11 cellular contexts compared by ENCODE assay signal in the genomic region with DNA sequence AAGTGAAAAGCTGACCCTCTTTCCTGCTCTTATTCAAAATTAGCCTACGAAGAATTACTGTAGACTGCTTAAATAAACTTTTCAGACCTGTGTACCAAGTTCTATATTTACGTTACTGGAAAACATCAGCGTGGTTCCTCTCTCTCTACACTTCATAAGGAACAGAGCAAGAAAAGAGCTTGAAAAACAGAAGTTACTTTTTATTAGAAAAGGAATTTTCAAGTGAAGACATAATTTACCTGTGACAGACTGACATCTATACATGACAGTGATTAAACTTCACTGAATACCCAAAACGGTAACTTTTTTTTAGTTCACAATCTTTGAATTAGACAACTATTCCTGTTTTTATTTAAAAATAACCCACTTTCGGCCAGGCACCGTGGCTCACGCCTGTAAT. TPM values are rescaled to one million over a fixed set of nuclear protein-coding genes. Genes with fewer than 3 reads are reported as not detected.
DNase-seq lines count a peak whose midpoint lies in the region; ATAC-seq and TF ChIP-seq lines count a peak whose summit lies in the region.
"Had no signal": no experiment of that assay in that cellular context is flagged by ENCODE, and none has a peak within 500 bp of the region (broad histone marks: within the 10 kb centered on the region; RNA-seq: fewer than 3 reads in every experiment).

No MANE protein-coding gene starts in this region.

- no peaks in the 10 kb centered on the region for H4K20me1 ChIP-seq in mammary epithelial cell (ENCODE audit: insufficient read depth, low read length)

- TF ChIP-seq CTCF in mammary epithelial cell (conservative IDR thresholded peaks at IDR 0.05 in 1 of 2, IDR thresholded peaks at IDR 0.05 in 1 of 2; ENCODE audit: extremely low read depth in 1 of 2, insufficient read depth in 1 of 2, low read depth in 1 of 2, low read length in 2 of 2) (no peak), suprapubic skin (IDR thresholded peaks at IDR 0.05) (no peak)

- H3K36me3 ChIP-seq in HUES48 (ENCODE audit: control insufficient read depth, insufficient read depth, low read length) (0 out of 2 replicates have a peak, but pooled peaks cover 2% of the 10 kb centered on the region), mammary epithelial cell (ENCODE audit: insufficient read depth, low read length) (no peaks in the 10 kb centered on the region), mesodermal cell (ENCODE audit: control insufficient read depth, insufficient read depth, low read length) (peaks cover 9% of the 10 kb centered on the region), suprapubic skin (no peaks in the 10 kb centered on the region)

- CTCF ChIA-PET in mammary epithelial cell (lab: Charles Lee; ENCODE audit: low non-redundant PET) = no interaction called here

- TF ChIP-seq EP300 in suprapubic skin (IDR thresholded peaks at IDR 0.05) = no peak

- H3K27ac ChIP-seq in HUES48 (ENCODE audit: low read depth, low read length) (no peak overlapping the region), mammary epithelial cell (ENCODE audit: insufficient read depth, low read depth, low read length) (no peak overlapping the region), mesodermal cell (ENCODE audit: low read depth, low read length, severe bottlenecking) (no peak overlapping the region), suprapubic skin (no peak overlapping the region)

- no peaks in the 10 kb centered on the region for H3K9me3 ChIP-seq in HUES48 (ENCODE audit: control insufficient read depth, insufficient read depth, low read length)
- no peaks in the 10 kb centered on the region for H3K9me3 ChIP-seq in mammary epithelial cell (replicated peaks; ENCODE audit: insufficient read depth, low read length)
- peaks cover 5% of the 10 kb centered on the region for H3K9me3 ChIP-seq in mesodermal cell (ENCODE audit: control insufficient read depth, low read length)
- no peaks in the 10 kb centered on the region for H3K9me3 ChIP-seq in suprapubic skin

- H2AFZ ChIP-seq in mammary epithelial cell (ENCODE audit: low read depth, low read length) = no peak overlapping the region

- in situ Hi-C loops in mammary epithelial cell (cut with MboI; ENCODE audit: low sequenced_read_pairs in 2 of 2) = loop anchor here in 1 of 2 donors (25.0 kb wide), 1 partner anchor 112 kb away; no protein-coding TSS in a partner anchor

- BruUV-seq in mammary epithelial cell (replicated peaks; lab: Mats Ljungman, UMichigan) = no TSS peak

- peaks cover 38% of the 10 kb centered on the region for H3K4me1 ChIP-seq in HUES48 (ENCODE audit: control insufficient read depth, insufficient read depth, low read length)
- H3K4me1 ChIP-seq in mammary epithelial cell (ENCODE audit: insufficient read depth, low read length) = peaks cover 10% of the 10 kb centered on the region
- peaks cover 26% of the 10 kb centered on the region for H3K4me1 ChIP-seq in mesodermal cell (ENCODE audit: control insufficient read depth, insufficient read depth, low read length, poor library complexity, severe bottlenecking)
- H3K4me1 ChIP-seq in suprapubic skin = peaks cover 42% of the 10 kb centered on the region

- intact Hi-C loops in mammary epithelial cell (cut with micrococcal nuclease) = loop anchor here (5.0 to 10.0 kb wide), 3 partner anchors 48 to 325 kb away; no protein-coding TSS in a partner anchor

- peaks cover 74% of the 10 kb centered on the region for H3K79me2 ChIP-seq in mammary epithelial cell (ENCODE audit: insufficient read depth, low read length)

- H3K4me3 ChIP-seq in HUES48 (ENCODE audit: low read depth, low read length) (peak overlapping the region; percentile 33), mammary epithelial cell (replicated peaks in 1 of 3; ENCODE audit: insufficient read depth in 1 of 3, low read depth in 2 of 3, low read length in 3 of 3) (no peak overlapping the region), mesodermal cell (ENCODE audit: extremely low read depth, insufficient read depth, low read length, poor library complexity, severe bottlenecking) (peak overlapping the region; percentile 78), suprapubic skin (peak overlapping the region; percentile 97)
- H3K4me3 ChIP-seq: K562 had no signal

- 100% methylated on average over 7 of the region's 7 CpGs for WGBS in mammary epithelial cell (ENCODE audit: low coverage, missing lambda C conversion rate)
- 72 to 76% methylated on average over 5 to 6 of the region's 7 CpGs for WGBS in mesodermal cell (ENCODE audit: insufficient coverage in 2 of 2), 2 experiments
- WGBS in suprapubic skin = 69% methylated on average over 7 of the region's 7 CpGs

- no peak for DNase-seq in mammary epithelial cell
- no peak for DNase-seq in suprapubic skin (ENCODE audit: low spot score in 2 of 2)
- DNase-seq in dedifferentiated amniotic fluid mesenchymal stem cell (ENCODE audit: extremely low spot score) = no peak
- no peak for DNase-seq in iPS-NIHi7 (ENCODE audit: extremely low spot score)
- DNase-seq in stimulated activated CD4-positive, alpha-beta T cell treated with anti-CD3 and anti-CD28 coated beads, Interleukin-1b, Interleukin-23, amount 100 ng/mL, for 48 hours = no peak
- DNase-seq: activated CD4-positive, alpha-beta T cell treated with anti-CD3 and anti-CD28 coated beads for 4 hours; NCI-H446 had no signal

- no peak overlapping the region for H3K9ac ChIP-seq in HUES48 (ENCODE audit: low read depth, low read length)
- peak overlapping the region; percentile 3 for H3K9ac ChIP-seq in mammary epithelial cell (ENCODE audit: insufficient read depth, low read length)

- H3K4me2 ChIP-seq in mammary epithelial cell (ENCODE audit: insufficient read depth, low read depth, low read length) = peak overlapping the region; percentile 48

- TF ChIP-seq POLR2A in suprapubic skin (IDR thresholded peaks at IDR 0.05) = no peak

- H3K27me3 ChIP-seq in HUES48 (ENCODE audit: control insufficient read depth, insufficient read depth, low read length) (no peaks in the 10 kb centered on the region), mammary epithelial cell (ENCODE audit: insufficient read depth, low read length) (no peaks in the 10 kb centered on the region), suprapubic skin (no peaks in the 10 kb centered on the region)

- dilution Hi-C loops in mammary epithelial cell (cut with HindIII; ENCODE audit: low sequenced_read_pairs) = no loop called here

- no peak for ATAC-seq in HG03039 (IDR thresholded peaks at IDR 0.05; ENCODE audit: unreplicated experiment)
- ATAC-seq: K562 had no signal

RNA-seq across cellular contexts. Expression of gene ENAH, which starts 2.7 kb away (rescaled TPM):
- total RNA-seq in mammary epithelial cell (100 to 1,000 TPM; 109 to 117 TPM), suprapubic skin (10 to 100 TPM; 33.5 to 44.6 (median 41.8) TPM)
- 37.1 TPM for polyA plus RNA-seq in mammary epithelial cell
- 48.6 TPM for polyA minus RNA-seq in mammary epithelial cell
- 106 TPM for polyA plus RNA-seq in mesodermal cell (2013, experiment 1 of 2)
- polyA plus RNA-seq in mesodermal cell (2013, experiment 2 of 2) = 125 TPM

Comparison
In these comparisons a context has a peak if more than half of its experiments do, and no peak if none do; other contexts are left out.
1. H3K4me3 ChIP-seq: peak in HUES48 (single experiment), mesodermal cell (single experiment) and suprapubic skin (single experiment); none in mammary epithelial cell (0 of 3).